ENCODE assay signal across 17 cellular contexts in genomic region chr7:93226310-93226709, GRCh38. TPM values are rescaled to one million over a fixed set of nuclear protein-coding genes. Genes with fewer than 3 reads are reported as not detected.
A peak's percentile ranks its signal among the peaks of the same experiment; 100 is the strongest.
DNase-seq lines count a peak whose midpoint lies in the region; ATAC-seq, FAIRE-seq and TF ChIP-seq lines count a peak whose summit lies in the region.
"Had no signal": no experiment of that assay in that cellular context is flagged by ENCODE, and none has a peak within 500 bp of the region (broad histone marks: within the 10 kb centered on the region; RNA-seq: fewer than 3 reads in every experiment).

TSS of gene HEPACAM2 (minus strand) at chr7:93226469.

- intact Hi-C loops in left colon (cut with DNase I, micrococcal nuclease) = no loop called here
- intact Hi-C loops in HepG2 (cut with micrococcal nuclease; ENCODE audit: unreplicated experiment) = loop anchor here (5.0 kb wide), 1 partner anchor 344 kb away; no protein-coding TSS in a partner anchor
- intact Hi-C loops in posterior cingulate gyrus (cut with DNase I) = loop anchor here (5.0 kb wide), 1 partner anchor 49 kb away; no protein-coding TSS in a partner anchor

- in situ Hi-C loops in HepG2 (cut with HindIII; ENCODE audit: extremely low pct_ligation_motif_present, low pct_unique_long_range_greater_than_20kb) = no loop called here

- H3K27ac ChIP-seq in HepG2 (ENCODE audit: extremely low read length, insufficient read depth, low read length) = no peak within 1 kb of the TSS
- H3K27ac ChIP-seq: BLaER1, heart left ventricle, upper lobe of right lung had no signal

- no peaks in the 10 kb centered on the region for H3K4me1 ChIP-seq in BE2C
- H3K4me1 ChIP-seq in HepG2 (ENCODE audit: insufficient read depth, low read length) = no peaks in the 10 kb centered on the region

- DNase-seq in DMS53 treated with DMSO at 0.1 percent for 48 hours (lab: John Stamatoyannopoulos, UW; ENCODE audit: unreplicated experiment) (peak; percentile 93), NCI-H1417 (lab: John Stamatoyannopoulos, UW) (peak in 2 of 3 experiments; percentile 86 to 97), NCI-H510A treated with DMSO at 0.1 percent for 48 hours (lab: John Stamatoyannopoulos, UW) (peak; percentile 58), left colon (no peak), T-cell (no peak), BE2C (no peak), HepG2 (ENCODE audit: low spot score) (no peak), posterior cingulate gyrus (no peak)
- DNase-seq: heart left ventricle, midbrain, NCI-H446 treated with DMSO at 0.1 percent for 48 hours, upper lobe of right lung had no signal

- no peaks in the 10 kb centered on the region for H3K36me3 ChIP-seq in BE2C
- no peaks in the 10 kb centered on the region for H3K36me3 ChIP-seq in HepG2 (replicated peaks in 1 of 2; ENCODE audit: control insufficient read depth in 1 of 2, insufficient read depth in 2 of 2, low read length in 2 of 2)
- H3K36me3 ChIP-seq: BLaER1, heart left ventricle, upper lobe of right lung had no signal

- no peaks in the 10 kb centered on the region for H3K36me3 Mint-ChIP-seq in T-cell
- H3K36me3 Mint-ChIP-seq: WTC11 had no signal

- TF ChIP-seq EP300 in HepG2 (IDR thresholded peaks at IDR 0.05; ENCODE audit: low read depth in 2 of 2, low read length in 2 of 2) (no peak), HepG2 (CRISPR knock-in tag; IDR thresholded peaks at IDR 0.05; ENCODE audit: borderline replicate concordance) (no peak)

- no peak for FAIRE-seq in HepG2 (lab: Jason Lieb, UNC)

- no peaks in the 10 kb centered on the region for H3K79me2 ChIP-seq in HepG2 (ENCODE audit: insufficient read depth, low read length)

- ATAC-seq in left colon (peak; percentile 63), T-cell (replicated peaks in 1 of 4) (no peak), HepG2 (no peak)
- ATAC-seq: esophagus mucosa, heart left ventricle, upper lobe of right lung, WTC11 had no signal

- no peak within 1 kb of the TSS for H3K4me3 Mint-ChIP-seq in T-cell
- H3K4me3 Mint-ChIP-seq: WTC11 had no signal

- no peaks in the 10 kb centered on the region; the same call in 1 of the 2 replicates for H4K20me1 ChIP-seq in HepG2 (ENCODE audit: insufficient read depth, low read length)
- H4K20me1 ChIP-seq: BLaER1 had no signal

- H3K27ac Mint-ChIP-seq in T-cell = no peak within 1 kb of the TSS
- H3K27ac Mint-ChIP-seq: WTC11 had no signal

- peaks cover 16% of the 10 kb centered on the region; the same call in 1 of the 2 replicates for H3K27me3 ChIP-seq in BE2C
- no peaks in the 10 kb centered on the region; a peak in 1 of 5 replicates for H3K27me3 ChIP-seq in HepG2 (ENCODE audit: control insufficient read depth in 1 of 2, insufficient read depth in 2 of 2, low read length in 2 of 2)
- H3K27me3 ChIP-seq: BLaER1, heart left ventricle, upper lobe of right lung had no signal

- no peaks in the 10 kb centered on the region for H3K9me3 Mint-ChIP-seq in T-cell
- H3K9me3 Mint-ChIP-seq: WTC11 had no signal

- H2AFZ ChIP-seq in HepG2 (ENCODE audit: low read length) = no peak within 1 kb of the TSS

- POLR2A ChIA-PET in T-cell (lab: Charles Lee) = interaction anchor here in 1 of 2 donors (1.3 kb wide), 1 partner anchor 15 kb away, joined by 3 read pairs; no protein-coding TSS in a partner anchor
- POLR2A ChIA-PET in HepG2 (lab: Yijun Ruan, JAX) = no interaction called here

- BruUV-seq in HepG2 (replicated peaks; lab: Mats Ljungman, UMichigan) = no TSS peak

- peaks cover 8 to 12% (median 11%) of the 10 kb centered on the region in 3 donors for H3K4me1 Mint-ChIP-seq in T-cell
- H3K4me1 Mint-ChIP-seq: WTC11 had no signal

- H3K9me3 ChIP-seq in BE2C = no peaks in the 10 kb centered on the region
- no peaks in the 10 kb centered on the region for H3K9me3 ChIP-seq in HepG2 (ENCODE audit: low read length)
- H3K9me3 ChIP-seq: BLaER1, heart left ventricle, upper lobe of right lung had no signal

- H3K4me3 ChIP-seq in BE2C (ENCODE audit: low read depth, low read length) (no peak within 1 kb of the TSS), HepG2 (replicated peaks in 1 of 3; ENCODE audit: insufficient read depth in 1 of 3, low read depth in 2 of 3, low read length in 3 of 3) (no peak within 1 kb of the TSS)
- H3K4me3 ChIP-seq: BLaER1, heart left ventricle, upper lobe of right lung had no signal

- no peak for TF ChIP-seq CTCF in BE2C (IDR thresholded peaks at IDR 0.05; ENCODE audit: low read depth, low read length)
- no peak for TF ChIP-seq CTCF in HepG2 (CRISPR knock-in tag; IDR thresholded peaks at IDR 0.05)

- TF ChIP-seq RAD21 in HepG2 (CRISPR knock-in tag; IDR thresholded peaks at IDR 0.05) = no peak

- WGBS in HepG2 (ENCODE audit: low lambda C conversion rate) = 5% methylated on average over 2 of the region's 2 CpGs

- no peak within 1 kb of the TSS for H3K9ac ChIP-seq in HepG2 (ENCODE audit: insufficient read depth, low read depth, low read length)
- H3K9ac ChIP-seq: BLaER1 had no signal

- H3K27me3 Mint-ChIP-seq in T-cell = no peaks in the 10 kb centered on the region

- H3K4me2 ChIP-seq in HepG2 (ENCODE audit: low read depth, low read length) = no peak within 1 kb of the TSS
- H3K4me2 ChIP-seq: BLaER1 had no signal

- TF ChIP-seq POLR2A in HepG2 (IDR thresholded peaks at IDR 0.05; ENCODE audit: insufficient read depth in 1 of 2, low read depth in 2 of 2, low read length in 2 of 2) = no peak

- CTCF ChIA-PET in T-cell (lab: Charles Lee) (interaction anchor here in 1 of 2 donors (1.0 to 4.3 kb wide), 2 partner anchors 20 to 109 kb away, joined by 6 to 18 read pairs; partner anchors contain the start of gene SAMD9), HepG2 (lab: Yijun Ruan, JAX; ENCODE audit: low intra/inter-chr PET ratio, low total read pairs) (no interaction called here)

TF ChIP-seq in HepG2, 621 proteins besides CTCF, POLR2A, EP300 and RAD21 (continues in another document):
- TF ChIP-seq CBX1 (IDR thresholded peaks at IDR 0.05; ENCODE audit: low read depth) = no peak
- TF ChIP-seq PREB (CRISPR knock-in tag; IDR thresholded peaks at IDR 0.05) = no peak
- no peak for TF ChIP-seq MAZ (IDR thresholded peaks at IDR 0.05; ENCODE audit: borderline replicate concordance, low read depth, low read length)
- no peak for TF ChIP-seq MAZ (CRISPR knock-in tag; IDR thresholded peaks at IDR 0.05; ENCODE audit: low read depth)
- TF ChIP-seq ZNF850 (CRISPR knock-in tag; conservative IDR thresholded peaks at IDR 0.05) = no peak
- no peak for TF ChIP-seq GATAD1 (CRISPR knock-in tag; IDR thresholded peaks at IDR 0.05)
- TF ChIP-seq ZSCAN12 (CRISPR knock-in tag; IDR thresholded peaks at IDR 0.05) = no peak
- TF ChIP-seq NFYC (CRISPR knock-in tag; IDR thresholded peaks at IDR 0.05) = no peak
- TF ChIP-seq THAP8 (CRISPR knock-in tag; IDR thresholded peaks at IDR 0.05; ENCODE audit: borderline replicate concordance) = no peak

RNA-seq across cellular contexts. Expression of gene HEPACAM2, which starts in this region (rescaled TPM):
- 10 to 100 TPM; 86.8 to 96.1 TPM for total RNA-seq in left colon
- under 1 TPM in 1 of 5 donors, not detected in 4; 0.13 TPM for total RNA-seq in T-cell
- 0.46 TPM for polyA plus RNA-seq in BE2C (2012; ENCODE audit: insufficient read depth, insufficient read length, low read depth)
- total RNA-seq in HepG2 (2016; rRNA removed; fragmentation: Illumina TruSeq; extraction: Trizol) = not detected in 2 replicates
- not detected in 2 replicates for total RNA-seq in HepG2 (2016; cell fraction: cytosol; rRNA removed; fragmentation: Illumina TruSeq; extraction: Trizol; ENCODE audit: low read depth)
- total RNA-seq in HepG2 (2016; cell fraction: insoluble cytoplasmic fraction; rRNA removed; fragmentation: Illumina TruSeq; extraction: Trizol) = not detected in 2 replicates
- not detected in 2 replicates for total RNA-seq in HepG2 (2016; cell fraction: membrane; rRNA removed; fragmentation: Illumina TruSeq; extraction: Trizol)
- total RNA-seq in HepG2 (2016; cell fraction: nucleus; rRNA removed; fragmentation: Illumina TruSeq; extraction: Trizol) = not detected in 2 replicates
- polyA plus RNA-seq in HepG2 (2011; rRNA removed) = not detected in 2 replicates
- polyA plus RNA-seq in HepG2 (2011; cell fraction: cytosol; rRNA removed) = not detected in 2 replicates
- polyA plus RNA-seq in HepG2 (2011; cell fraction: nucleus; rRNA removed) = not detected in 2 replicates
- polyA plus RNA-seq in HepG2 (2012) = not detected in 2 replicates
- not detected in 2 replicates for polyA plus RNA-seq in HepG2 (2016; cell fraction: cytosol; fragmentation: Illumina TruSeq; extraction: Trizol; ENCODE audit: low read depth)
- not detected in 2 replicates for polyA plus RNA-seq in HepG2 (2016; cell fraction: insoluble cytoplasmic fraction; fragmentation: Illumina TruSeq; extraction: Trizol; ENCODE audit: low read depth)
- polyA plus RNA-seq in HepG2 (2016; cell fraction: membrane; fragmentation: Illumina TruSeq; extraction: Trizol; ENCODE audit: low read depth) = not detected in 2 replicates
- polyA plus RNA-seq in HepG2 (2016; cell fraction: nucleus; fragmentation: Illumina TruSeq; extraction: Trizol; ENCODE audit: insufficient read depth, low read depth) = not detected in 2 replicates
- polyA minus RNA-seq in HepG2 (2011; rRNA and poly(A)+ RNA removed; ENCODE audit: low replicate concordance) = 0.28 TPM in 1 of 2 replicates, not detected in the other
- polyA minus RNA-seq in HepG2 (2011; cell fraction: cytosol; rRNA and poly(A)+ RNA removed) = not detected in 2 replicates
- not detected in 2 replicates for polyA minus RNA-seq in HepG2 (2011; cell fraction: nucleus; rRNA and poly(A)+ RNA removed)
- total RNA-seq: Daoy, esophagus mucosa, H4, heart left ventricle, upper lobe of right lung, WTC11 had no signal
- polyA plus RNA-seq: heart left ventricle had no signal

Comparison
In these comparisons a context has a peak if more than half of its experiments do, and no peak if none do; other contexts are left out.
1. RNA of gene HEPACAM2 (total RNA-seq): 86.8 to 96.1 TPM in left colon; 0.13 TPM in T-cell and not detected in HepG2; every median in the first group is over 10 times any median in the second.
2. DNase-seq: peak in DMS53 treated with DMSO at 0.1 percent for 48 hours (single experiment), NCI-H1417 (2 of 3) and NCI-H510A treated with DMSO at 0.1 percent for 48 hours (single experiment); none in left colon (0 of 2), T-cell (0 of 34), BE2C (single experiment), HepG2 (single experiment) and posterior cingulate gyrus (0 of 10).
3. intact Hi-C loops: an anchor here in HepG2 (5.0 kb wide) and posterior cingulate gyrus (5.0 kb wide); none called in left colon.